In genomic region chr17:69533481-69534234, GRCh38 we compare ENCODE assay signal across 1 cellular context.
TF ChIP-seq lines count a peak whose summit lies in the region.

No MANE protein-coding gene starts in this region.

TF ChIP-seq in GM23338, 12 proteins besides CTCF, POLR2A, EP300 and RAD21 (continued from another document):
- TF ChIP-seq, protein P1, sequence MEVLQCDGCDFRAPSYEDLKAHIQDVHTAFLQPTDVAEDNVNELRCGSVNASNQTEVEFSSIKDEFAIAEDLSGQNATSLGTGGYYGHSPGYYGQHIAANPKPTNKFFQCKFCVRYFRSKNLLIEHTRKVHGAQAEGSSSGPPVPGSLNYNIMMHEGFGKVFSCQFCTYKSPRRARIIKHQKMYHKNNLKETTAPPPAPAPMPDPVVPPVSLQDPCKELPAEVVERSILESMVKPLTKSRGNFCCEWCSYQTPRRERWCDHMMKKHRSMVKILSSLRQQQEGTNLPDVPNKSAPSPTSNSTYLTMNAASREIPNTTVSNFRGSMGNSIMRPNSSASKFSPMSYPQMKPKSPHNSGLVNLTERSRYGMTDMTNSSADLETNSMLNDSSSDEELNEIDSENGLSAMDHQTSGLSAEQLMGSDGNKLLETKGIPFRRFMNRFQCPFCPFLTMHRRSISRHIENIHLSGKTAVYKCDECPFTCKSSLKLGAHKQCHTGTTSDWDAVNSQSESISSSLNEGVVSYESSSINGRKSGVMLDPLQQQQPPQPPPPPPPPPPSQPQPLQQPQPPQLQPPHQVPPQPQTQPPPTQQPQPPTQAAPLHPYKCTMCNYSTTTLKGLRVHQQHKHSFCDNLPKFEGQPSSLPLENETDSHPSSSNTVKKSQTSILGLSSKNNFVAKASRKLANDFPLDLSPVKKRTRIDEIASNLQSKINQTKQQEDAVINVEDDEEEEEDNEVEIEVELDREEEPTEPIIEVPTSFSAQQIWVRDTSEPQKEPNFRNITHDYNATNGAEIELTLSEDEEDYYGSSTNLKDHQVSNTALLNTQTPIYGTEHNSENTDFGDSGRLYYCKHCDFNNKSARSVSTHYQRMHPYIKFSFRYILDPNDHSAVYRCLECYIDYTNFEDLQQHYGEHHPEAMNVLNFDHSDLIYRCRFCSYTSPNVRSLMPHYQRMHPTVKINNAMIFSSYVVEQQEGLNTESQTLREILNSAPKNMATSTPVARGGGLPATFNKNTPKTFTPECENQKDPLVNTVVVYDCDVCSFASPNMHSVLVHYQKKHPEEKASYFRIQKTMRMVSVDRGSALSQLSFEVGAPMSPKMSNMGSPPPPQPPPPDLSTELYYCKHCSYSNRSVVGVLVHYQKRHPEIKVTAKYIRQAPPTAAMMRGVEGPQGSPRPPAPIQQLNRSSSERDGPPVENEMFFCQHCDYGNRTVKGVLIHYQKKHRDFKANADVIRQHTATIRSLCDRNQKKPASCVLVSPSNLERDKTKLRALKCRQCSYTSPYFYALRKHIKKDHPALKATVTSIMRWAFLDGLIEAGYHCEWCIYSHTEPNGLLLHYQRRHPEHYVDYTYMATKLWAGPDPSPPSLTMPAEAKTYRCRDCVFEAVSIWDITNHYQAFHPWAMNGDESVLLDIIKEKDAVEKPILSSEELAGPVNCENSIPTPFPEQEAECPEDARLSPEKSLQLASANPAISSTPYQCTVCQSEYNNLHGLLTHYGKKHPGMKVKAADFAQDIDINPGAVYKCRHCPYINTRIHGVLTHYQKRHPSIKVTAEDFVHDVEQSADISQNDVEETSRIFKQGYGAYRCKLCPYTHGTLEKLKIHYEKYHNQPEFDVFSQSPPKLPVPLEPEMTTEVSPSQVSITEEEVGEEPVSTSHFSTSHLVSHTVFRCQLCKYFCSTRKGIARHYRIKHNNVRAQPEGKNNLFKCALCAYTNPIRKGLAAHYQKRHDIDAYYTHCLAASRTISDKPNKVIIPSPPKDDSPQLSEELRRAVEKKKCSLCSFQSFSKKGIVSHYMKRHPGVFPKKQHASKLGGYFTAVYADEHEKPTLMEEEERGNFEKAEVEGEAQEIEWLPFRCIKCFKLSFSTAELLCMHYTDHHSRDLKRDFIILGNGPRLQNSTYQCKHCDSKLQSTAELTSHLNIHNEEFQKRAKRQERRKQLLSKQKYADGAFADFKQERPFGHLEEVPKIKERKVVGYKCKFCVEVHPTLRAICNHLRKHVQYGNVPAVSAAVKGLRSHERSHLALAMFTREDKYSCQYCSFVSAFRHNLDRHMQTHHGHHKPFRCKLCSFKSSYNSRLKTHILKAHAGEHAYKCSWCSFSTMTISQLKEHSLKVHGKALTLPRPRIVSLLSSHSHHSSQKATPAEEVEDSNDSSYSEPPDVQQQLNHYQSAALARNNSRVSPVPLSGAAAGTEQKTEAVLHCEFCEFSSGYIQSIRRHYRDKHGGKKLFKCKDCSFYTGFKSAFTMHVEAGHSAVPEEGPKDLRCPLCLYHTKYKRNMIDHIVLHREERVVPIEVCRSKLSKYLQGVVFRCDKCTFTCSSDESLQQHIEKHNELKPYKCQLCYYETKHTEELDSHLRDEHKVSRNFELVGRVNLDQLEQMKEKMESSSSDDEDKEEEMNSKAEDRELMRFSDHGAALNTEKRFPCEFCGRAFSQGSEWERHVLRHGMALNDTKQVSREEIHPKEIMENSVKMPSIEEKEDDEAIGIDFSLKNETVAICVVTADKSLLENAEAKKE (CRISPR knock-in tag; IDR thresholded peaks at IDR 0.05): no peak
- no peak for TF ChIP-seq ETS1 (IDR thresholded peaks at IDR 0.05)
- TF ChIP-seq POLR2AphosphoS5 (IDR thresholded peaks at IDR 0.05; ENCODE audit: low read depth): no peak
- no peak for TF ChIP-seq JUNB (IDR thresholded peaks at IDR 0.05; ENCODE audit: unreplicated experiment)
